ENCODE assay signal across 20 cellular contexts in the genomic region with DNA sequence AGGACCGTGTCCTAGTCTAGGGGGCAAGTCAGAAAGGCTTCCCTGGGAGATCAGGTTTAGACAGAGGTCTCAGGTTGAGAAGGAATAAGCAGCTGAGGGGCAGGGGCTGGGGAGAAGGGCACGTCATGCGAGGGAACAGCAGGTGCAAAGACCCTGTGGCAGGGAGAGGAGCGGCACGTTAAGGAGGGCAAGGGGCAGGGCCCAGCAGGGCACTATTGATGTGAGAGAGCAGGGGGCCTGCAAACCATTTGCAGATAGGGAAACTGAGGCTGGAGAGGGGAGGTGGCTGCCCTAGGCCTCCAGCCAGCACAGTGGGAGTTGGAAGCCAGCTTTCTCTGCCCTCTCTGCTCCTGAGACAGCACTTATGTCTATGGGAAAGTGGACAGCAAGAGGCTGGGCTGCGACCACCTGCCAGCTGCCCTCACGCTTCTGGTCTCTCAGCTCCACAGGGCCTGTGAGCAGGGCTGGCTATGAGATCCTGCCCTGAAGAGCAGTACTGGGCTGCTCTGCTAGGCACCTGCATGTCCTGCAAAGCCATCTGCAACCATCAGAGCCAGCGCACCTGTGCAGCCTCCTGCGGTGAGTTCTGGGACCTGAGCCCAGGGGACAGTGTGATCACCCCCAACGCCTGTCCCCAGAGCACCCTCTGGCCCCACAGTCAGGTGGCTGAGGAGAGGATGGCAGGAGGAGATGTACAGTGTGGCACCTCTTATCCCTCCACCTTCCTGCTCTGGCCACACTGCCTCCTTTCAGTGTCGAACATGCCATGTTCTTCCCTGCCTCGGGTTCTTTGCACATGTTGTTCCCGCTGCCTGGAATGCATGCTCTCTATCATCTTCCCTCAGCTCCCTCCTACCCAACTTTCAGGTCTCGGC.
DNase-seq lines count a peak whose midpoint lies in the region; ATAC-seq and TF ChIP-seq lines count a peak whose summit lies in the region.
"Had no signal": no experiment of that assay in that cellular context is flagged by ENCODE, and none has a peak within 500 bp of the region (broad histone marks: within the 10 kb centered on the region; RNA-seq: fewer than 3 reads in every experiment).

No MANE protein-coding gene starts in this region.

- DNase-seq in right atrium auricular region (ENCODE audit: low spot score) (peak; percentile 38), right cardiac atrium (no peak), RPMI8226 (peak; percentile 88), neural crest cell (ENCODE audit: low read depth, low spot score) (no peak)
- no peak for DNase-seq in CD4-positive, alpha-beta memory T cell
- DNase-seq in effector memory CD8-positive, alpha-beta T cell, result no peak
- DNase-seq: ACHN, AML-193, Caco-2, DMS153, H7, Kasumi-1, NCI-H1105, NCI-H187 treated with DMSO at 0.1 percent for 48 hours, NCI-H446, NCI-H69, OCI-M1 had no signal

- 90% methylated on average over 14 of the region's 14 CpGs for WGBS in right cardiac atrium

- POLR2A ChIA-PET in CD4-positive, alpha-beta memory T cell (lab: Charles Lee; ENCODE audit: partially characterized antibody), result no interaction called here

- H3K27me3 Mint-ChIP-seq in neural crest cell (ENCODE audit: low read depth), result no peaks in the 10 kb centered on the region
- H3K27me3 Mint-ChIP-seq in CD4-positive, alpha-beta memory T cell, result peaks cover 23 to 28% of the 10 kb centered on the region in 2 donors
- peaks cover 52 to 63% of the 10 kb centered on the region in 2 donors for H3K27me3 Mint-ChIP-seq in effector memory CD8-positive, alpha-beta T cell

- no peak for TF ChIP-seq CTCF in right atrium auricular region (IDR thresholded peaks at IDR 0.05)
- no peak for TF ChIP-seq CTCF in neural crest cell (conservative IDR thresholded peaks at IDR 0.05)

- H3K27ac ChIP-seq in right atrium auricular region (no peak overlapping the region), right cardiac atrium (ENCODE audit: low read length) (no peak overlapping the region)
- H3K27ac ChIP-seq in CD4-positive, alpha-beta memory T cell (ENCODE audit: low read depth, low read length), result no peak overlapping the region

- ATAC-seq in right cardiac atrium (no peak), HG02884 (IDR thresholded peaks at IDR 0.05; ENCODE audit: unreplicated experiment) (no peak)
- ATAC-seq in effector memory CD8-positive, alpha-beta T cell (replicated peaks), result no peak

- no peaks in the 10 kb centered on the region for H3K4me1 Mint-ChIP-seq in neural crest cell
- H3K4me1 Mint-ChIP-seq in CD4-positive, alpha-beta memory T cell, result no peaks in the 10 kb centered on the region
- no peaks in the 10 kb centered on the region for H3K4me1 Mint-ChIP-seq in effector memory CD8-positive, alpha-beta T cell (ENCODE audit: low read depth in 2 of 2)

- H3K4me1 ChIP-seq in right atrium auricular region (no peaks in the 10 kb centered on the region), right cardiac atrium (ENCODE audit: control insufficient read depth, insufficient read depth, low read length) (no peaks in the 10 kb centered on the region)
- no peaks in the 10 kb centered on the region for H3K4me1 ChIP-seq in CD4-positive, alpha-beta memory T cell (ENCODE audit: insufficient read depth, low read length)

- no peak overlapping the region for H3K4me3 Mint-ChIP-seq in neural crest cell
- H3K4me3 Mint-ChIP-seq in CD4-positive, alpha-beta memory T cell, result no peak overlapping the region
- no peak overlapping the region for H3K4me3 Mint-ChIP-seq in effector memory CD8-positive, alpha-beta T cell
- H3K4me3 Mint-ChIP-seq: CD14-positive monocyte, IgD-negative memory B cell had no signal

- H3K9me3 ChIP-seq in right atrium auricular region (no peaks in the 10 kb centered on the region), right cardiac atrium (ENCODE audit: control insufficient read depth, low read length) (no peaks in the 10 kb centered on the region)
- H3K9me3 ChIP-seq in CD4-positive, alpha-beta memory T cell (ENCODE audit: control insufficient read depth in 1 of 2, low read length in 2 of 2), result no peaks in the 10 kb centered on the region

- H3K27me3 ChIP-seq in right atrium auricular region, result no peaks in the 10 kb centered on the region
- no peaks in the 10 kb centered on the region for H3K27me3 ChIP-seq in right cardiac atrium (ENCODE audit: control insufficient read depth, insufficient read depth)
- H3K27me3 ChIP-seq in CD4-positive, alpha-beta memory T cell (ENCODE audit: insufficient read depth, low read length), result peaks cover 5% of the 10 kb centered on the region

- H3K36me3 Mint-ChIP-seq in neural crest cell (ENCODE audit: low read depth), result peaks cover 33% of the 10 kb centered on the region
- no peaks in the 10 kb centered on the region for H3K36me3 Mint-ChIP-seq in CD4-positive, alpha-beta memory T cell
- no peaks in the 10 kb centered on the region for H3K36me3 Mint-ChIP-seq in effector memory CD8-positive, alpha-beta T cell (ENCODE audit: insufficient read depth)
- H3K36me3 Mint-ChIP-seq: CD14-positive monocyte had no signal

- H3K36me3 ChIP-seq in right atrium auricular region, result no peaks in the 10 kb centered on the region
- no peaks in the 10 kb centered on the region for H3K36me3 ChIP-seq in CD4-positive, alpha-beta memory T cell (ENCODE audit: insufficient read depth, low read length)

- H3K27ac Mint-ChIP-seq in neural crest cell (ENCODE audit: unreplicated experiment), result peak overlapping the region; percentile 71
- H3K27ac Mint-ChIP-seq in CD4-positive, alpha-beta memory T cell, result no peak overlapping the region
- no peak overlapping the region for H3K27ac Mint-ChIP-seq in effector memory CD8-positive, alpha-beta T cell

- intact Hi-C loops in right cardiac atrium (cut with DNase I), result no loop called here
- intact Hi-C loops in CD4-positive, alpha-beta memory T cell (cut with micrococcal nuclease), result no loop called here

- CTCF ChIA-PET in CD4-positive, alpha-beta memory T cell (lab: Charles Lee; ENCODE audit: partially characterized antibody), result no interaction called here

- no peaks in the 10 kb centered on the region for H3K9me3 Mint-ChIP-seq in neural crest cell
- H3K9me3 Mint-ChIP-seq in CD4-positive, alpha-beta memory T cell, result no peaks in the 10 kb centered on the region
- no peaks in the 10 kb centered on the region for H3K9me3 Mint-ChIP-seq in effector memory CD8-positive, alpha-beta T cell
- H3K9me3 Mint-ChIP-seq: IgD-negative memory B cell had no signal

- H3K4me3 ChIP-seq in right atrium auricular region, result no peak overlapping the region
- no peak overlapping the region for H3K4me3 ChIP-seq in right cardiac atrium (ENCODE audit: low read length)
- no peak overlapping the region for H3K4me3 ChIP-seq in CD4-positive, alpha-beta memory T cell (ENCODE audit: low read length in 2 of 2)

Comparison
In these comparisons a context has a peak if more than half of its experiments do, and no peak if none do; other contexts are left out.
1. DNase-seq: peak in right atrium auricular region (single experiment) and RPMI8226 (single experiment); none in right cardiac atrium (0 of 3), neural crest cell (single experiment), CD4-positive, alpha-beta memory T cell (0 of 5) and effector memory CD8-positive, alpha-beta T cell (0 of 3).